ENCODE assay signal across 8 cellular contexts in genomic region chr11:71998649-71999310, GRCh38. TPM values are rescaled to one million over a fixed set of nuclear protein-coding genes. Genes with fewer than 3 reads are reported as not detected.
DNase-seq lines count a peak whose midpoint lies in the region; ATAC-seq and TF ChIP-seq lines count a peak whose summit lies in the region.

IL18BP (plus strand) TSS chr11:71998909; CDS start chr11:71999985, 1,076 bp downstream.

- H3K27me3 Mint-ChIP-seq in CD4-positive, alpha-beta memory T cell, result no peaks in the 10 kb centered on the region
- no peaks in the 10 kb centered on the region for H3K27me3 Mint-ChIP-seq in activated naive CD8-positive, alpha-beta T cell

- intact Hi-C loops in CD4-positive, alpha-beta memory T cell (cut with micrococcal nuclease), result no loop called here

- H3K36me3 Mint-ChIP-seq in CD4-positive, alpha-beta memory T cell, result peaks cover 18 to 41% of the 10 kb centered on the region in 2 donors
- H3K36me3 Mint-ChIP-seq in activated naive CD8-positive, alpha-beta T cell, result peaks cover 4% of the 10 kb centered on the region

- peak within 1 kb of the TSS; percentile 85 to 98 (median 92) for H3K4me3 Mint-ChIP-seq in CD4-positive, alpha-beta memory T cell
- H3K4me3 Mint-ChIP-seq in activated naive CD8-positive, alpha-beta T cell, result peak within 1 kb of the TSS; percentile 89

- no peaks in the 10 kb centered on the region for H3K9me3 ChIP-seq in CD4-positive, alpha-beta memory T cell (ENCODE audit: control insufficient read depth in 1 of 2, low read length in 2 of 2)
- H3K9me3 ChIP-seq in upper lobe of left lung, result no peaks in the 10 kb centered on the region

- peak within 1 kb of the TSS; percentile 83 to 98 (median 97) for H3K27ac Mint-ChIP-seq in CD4-positive, alpha-beta memory T cell
- peak within 1 kb of the TSS; percentile 97 for H3K27ac Mint-ChIP-seq in activated naive CD8-positive, alpha-beta T cell

- WGBS in upper lobe of left lung, 2 donors, result 56 to 60% methylated on average over 11 of the region's 11 CpGs

- peak in 1 of 4 donors; percentile 42 for TF ChIP-seq POLR2A in upper lobe of left lung (IDR thresholded peaks at IDR 0.05)

- no peak for TF ChIP-seq EP300 in upper lobe of left lung (IDR thresholded peaks at IDR 0.05)

- H3K27ac ChIP-seq in CD4-positive, alpha-beta memory T cell (ENCODE audit: low read depth, low read length), result peak within 1 kb of the TSS; percentile 65
- H3K27ac ChIP-seq in upper lobe of left lung, result peak within 1 kb of the TSS; percentile 79 to 88 (median 82)

- DNase-seq in CD4-positive, alpha-beta memory T cell, result peak; percentile 31 to 50 (median 46)
- DNase-seq in lung microvascular endothelial cell (ENCODE audit: low read depth in 2 of 2) (peak; percentile 47 to 70), upper lobe of left lung (peak in 1 of 2 donors; percentile 68), NCI-H1930 (lab: John Stamatoyannopoulos, UW) (no peak)

- peak within 1 kb of the TSS; percentile 46 to 62 for H3K4me3 ChIP-seq in CD4-positive, alpha-beta memory T cell (ENCODE audit: low read length in 2 of 2)
- peak within 1 kb of the TSS; percentile 26 to 43 (median 34) for H3K4me3 ChIP-seq in upper lobe of left lung

- H3K4me1 ChIP-seq in CD4-positive, alpha-beta memory T cell (ENCODE audit: insufficient read depth, low read length), result peaks cover 26% of the 10 kb centered on the region
- H3K4me1 ChIP-seq in upper lobe of left lung, result peaks cover 27 to 31% (median 28%) of the 10 kb centered on the region in 4 donors

- H3K27me3 ChIP-seq in CD4-positive, alpha-beta memory T cell (ENCODE audit: insufficient read depth, low read length), result no peaks in the 10 kb centered on the region
- H3K27me3 ChIP-seq in upper lobe of left lung, result no peaks in the 10 kb centered on the region

- POLR2A ChIA-PET in CD4-positive, alpha-beta memory T cell (lab: Charles Lee; ENCODE audit: partially characterized antibody), result interaction anchor here (1.0 to 4.4 kb wide), 8 partner anchors 10 to 114 kb away, joined by 3 to 23 read pairs (median 4); partner anchors contain the start of genes ANAPC15 and RNF121

- no peaks in the 10 kb centered on the region for H3K9me3 Mint-ChIP-seq in CD4-positive, alpha-beta memory T cell
- no peaks in the 10 kb centered on the region for H3K9me3 Mint-ChIP-seq in activated naive CD8-positive, alpha-beta T cell (ENCODE audit: low read depth)

- peaks cover 22% of the 10 kb centered on the region for H3K36me3 ChIP-seq in CD4-positive, alpha-beta memory T cell (ENCODE audit: insufficient read depth, low read length)
- H3K36me3 ChIP-seq in upper lobe of left lung, result peaks cover 12 to 43% (median 24%) of the 10 kb centered on the region in 4 donors

- H3K4me1 Mint-ChIP-seq in CD4-positive, alpha-beta memory T cell, result peaks cover 19 to 40% (median 31%) of the 10 kb centered on the region in 4 donors
- peaks cover 33% of the 10 kb centered on the region for H3K4me1 Mint-ChIP-seq in activated naive CD8-positive, alpha-beta T cell (ENCODE audit: low read depth)

- ATAC-seq in HG03354 (IDR thresholded peaks at IDR 0.05; ENCODE audit: poor library complexity, severe bottlenecking, unreplicated experiment), result peak; percentile 61
- peak; percentile 6 to 60 for ATAC-seq in upper lobe of left lung (ENCODE audit: low FRiP score in 2 of 2)
- no peak for ATAC-seq in GM18858 (IDR thresholded peaks at IDR 0.05; ENCODE audit: unreplicated experiment)
- no peak for ATAC-seq in HG03342 (IDR thresholded peaks at IDR 0.05; ENCODE audit: unreplicated experiment)

- CTCF ChIA-PET in CD4-positive, alpha-beta memory T cell (lab: Charles Lee; ENCODE audit: partially characterized antibody), result interaction anchor here (0.7 to 3.7 kb wide), 7 partner anchors 13 to 92 kb away, joined by 3 to 19 read pairs (median 6); no protein-coding TSS in a partner anchor

- no peak for TF ChIP-seq CTCF in upper lobe of left lung (IDR thresholded peaks at IDR 0.05)

RNA-seq across cellular contexts. Expression of gene IL18BP, which starts in this region (rescaled TPM):
- 10 to 100 TPM; 21.4 to 26.2 TPM for total RNA-seq in CD4-positive, alpha-beta memory T cell
- polyA plus RNA-seq in CD4-positive, alpha-beta memory T cell, result 10 to 100 TPM; 13.8 to 19.7 TPM
- total RNA-seq in lung microvascular endothelial cell (1.1 and 2.0 TPM in 2 replicates), upper lobe of left lung (10 to 100 TPM in 4 of 6 donors, 1 to 10 TPM in 2; 4.6 to 45.1 (median 16.9) TPM)

Comparison
In these comparisons a context has a peak if more than half of its experiments do, and no peak if none do; other contexts are left out.
1. DNase-seq: peak in CD4-positive, alpha-beta memory T cell (5 of 5) and lung microvascular endothelial cell (2 of 2); none in NCI-H1930 (0 of 2).
2. ATAC-seq: peak in HG03354 (single experiment) and upper lobe of left lung (2 of 2); none in GM18858 (single experiment) and HG03342 (single experiment).